Comparison of ENCODE assay signal across 23 cellular contexts in genomic region chr14:69848156-69848555, GRCh38. TPM values are rescaled to one million over a fixed set of nuclear protein-coding genes. Genes with fewer than 3 reads are reported as not detected.
"Had no signal": no experiment of that assay in that cellular context is flagged by ENCODE, and none has a peak within 500 bp of the region (broad histone marks: within the 10 kb centered on the region; RNA-seq: fewer than 3 reads in every experiment).

No MANE protein-coding gene starts in this region.

- FAIRE-seq: keratinocyte had no signal

- H3K9me3 ChIP-seq: esophagus muscularis mucosa, gastroesophageal sphincter, left lung, lower lobe of right lung, neutrophil, vagina had no signal

- H3K36me3 ChIP-seq: esophagus muscularis mucosa, gastroesophageal sphincter, left lung, lower lobe of right lung, neutrophil, vagina had no signal

- H3K4me2 ChIP-seq: smooth muscle cell had no signal

- H3K27ac ChIP-seq: epithelial cell of prostate, esophagus muscularis mucosa, gastroesophageal sphincter, left lung, lower lobe of right lung, neutrophil, vagina had no signal

- H3K27ac Mint-ChIP-seq: dendritic cell treated with granulocyte-macrophage colony-stimulating factor and Interleukin-4, amounts not matched to agents 40 ng/mL and 50 ng/mL, for 4 days; effector memory CD8-positive, alpha-beta T cell; immature natural killer cell; memory B cell; mesothelial cell of epicardium; natural killer cell had no signal

- H3K4me1 Mint-ChIP-seq: memory B cell, mesothelial cell of epicardium, natural killer cell had no signal

- H3K9me3 Mint-ChIP-seq: dendritic cell treated with granulocyte-macrophage colony-stimulating factor and Interleukin-4, amounts not matched to agents 40 ng/mL and 50 ng/mL, for 4 days; effector memory CD8-positive, alpha-beta T cell; immature natural killer cell; memory B cell; mesothelial cell of epicardium; natural killer cell had no signal

- ATAC-seq: effector memory CD8-positive, alpha-beta T cell; gastroesophageal sphincter; left lung; lower lobe of right lung; natural killer cell; right cardiac atrium had no signal

- H3K36me3 Mint-ChIP-seq: immature natural killer cell, memory B cell, mesothelial cell of epicardium, natural killer cell had no signal

- H3K4me3 Mint-ChIP-seq: dendritic cell treated with granulocyte-macrophage colony-stimulating factor and Interleukin-4, amounts not matched to agents 40 ng/mL and 50 ng/mL, for 4 days; effector memory CD8-positive, alpha-beta T cell; immature natural killer cell; memory B cell; mesothelial cell of epicardium; natural killer cell had no signal

- H3K27me3 ChIP-seq: vagina had no signal

- DNase-seq: effector memory CD8-positive, alpha-beta T cell; glutamatergic neuron; immature natural killer cell; left lung; lower lobe of right lung; natural killer cell; posterior cingulate gyrus; right cardiac atrium; stimulated activated CD4-positive, alpha-beta T cell treated with anti-CD3 and anti-CD28 coated beads, Interleukin-2, amount 100 ng/mL, for 48 hours; stimulated activated naive CD4-positive, alpha-beta T cell treated with Interleukin-2 at 50 U/mL for 16 hours had no signal

- H3K4me1 ChIP-seq: esophagus muscularis mucosa, gastroesophageal sphincter, left lung, lower lobe of right lung, vagina had no signal

- H3K4me3 ChIP-seq: esophagus muscularis mucosa, gastroesophageal sphincter, left lung, lower lobe of right lung, smooth muscle cell, vagina had no signal

RNA-seq across cellular contexts. Expression of gene SMOC1, which starts 31.1 kb away (rescaled TPM):
- total RNA-seq: fibroblast of villous mesenchyme, natural killer cell had no signal
- polyA plus RNA-seq: immature natural killer cell had no signal

RNA-seq across cellular contexts. Expression of gene SLC10A1, which starts 51.1 kb away (rescaled TPM):
- total RNA-seq: esophagus muscularis mucosa, fibroblast of villous mesenchyme, gastroesophageal sphincter, left lung, lower lobe of right lung, mesothelial cell of epicardium, myocyte, natural killer cell, osteoblast, right cardiac atrium, smooth muscle cell, vagina had no signal
- polyA plus RNA-seq: keratinocyte, right cardiac atrium had no signal
